7 cellular contexts compared by ENCODE assay signal in the genomic region with DNA sequence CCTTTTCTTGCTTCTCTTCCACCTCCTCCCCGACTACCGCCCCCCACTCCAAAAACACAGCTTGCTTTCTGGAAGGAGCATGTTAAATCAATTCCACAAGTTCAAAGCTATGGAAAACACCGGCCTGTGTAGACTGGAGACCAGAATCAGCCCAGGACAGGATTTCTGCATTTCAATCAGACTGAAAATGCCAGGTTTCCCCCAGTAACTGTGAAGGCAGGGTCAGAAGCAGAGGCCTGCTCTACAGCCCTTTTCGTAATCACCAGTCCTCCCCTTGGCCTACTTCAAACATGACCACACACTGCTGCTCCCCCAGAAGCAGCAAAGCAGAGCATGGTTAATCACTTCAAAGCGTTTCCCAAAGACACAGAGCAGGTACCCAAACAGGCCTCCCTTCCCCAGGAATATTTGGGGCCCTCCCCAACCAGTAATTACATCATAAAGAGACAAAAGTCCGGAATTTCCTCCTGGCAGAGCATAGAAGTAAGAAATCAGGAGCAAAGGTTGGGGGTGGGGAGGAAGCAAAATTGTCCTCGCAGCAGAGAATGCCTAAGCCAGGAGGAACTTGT. TPM values are rescaled to one million over a fixed set of nuclear protein-coding genes. Genes with fewer than 3 reads are reported as not detected.
DNase-seq lines count a peak whose midpoint lies in the region; ATAC-seq and TF ChIP-seq lines count a peak whose summit lies in the region.

No MANE protein-coding gene starts in this region.

- TF ChIP-seq CTCF in sigmoid colon (IDR thresholded peaks at IDR 0.05): no peak

- no peak for TF ChIP-seq POLR2A in sigmoid colon (IDR thresholded peaks at IDR 0.05)

- peak; percentile 41 for ATAC-seq in left ventricle myocardium superior

- H3K4me3 Mint-ChIP-seq in activated T-helper 2 cell treated with anti-CD3 and anti-CD28 coated beads, Interferon-gamma antibody, Interleukin-2, Interleukin-4, amounts not matched to agents 10 μg/mL and 5 μg/mL and 100 μg/mL, durations not matched to agents 14 hours and 24 hours and 36 hours (ENCODE audit: low read depth): peak overlapping the region; percentile 40

- no peak for DNase-seq in activated T-helper 2 cell treated with anti-CD3 and anti-CD28 coated beads, Interferon-gamma antibody, Interleukin-2, Interleukin-4, amounts not matched to agents 10 μg/mL and 5 μg/mL and 100 μg/mL, durations not matched to agents 14 hours and 24 hours and 36 hours (ENCODE audit: low spot score)
- DNase-seq in left ventricle myocardium superior: no peak
- DNase-seq in sigmoid colon: peak; percentile 82
- no peak for DNase-seq in ecto neural progenitor cell (ENCODE audit: low spot score)
- no peak for DNase-seq in stimulated activated CD4-positive, alpha-beta T cell treated with anti-CD3 and anti-CD28 coated beads, Interleukin-2, amount 100 ng/mL, for 24 hours
- no peak for DNase-seq in COLO668 (lab: John Stamatoyannopoulos, UW; ENCODE audit: unreplicated experiment)

- H3K4me1 ChIP-seq in HUES48 (ENCODE audit: control insufficient read depth, insufficient read depth, low read length): peaks cover 74% of the 10 kb centered on the region
- peaks cover 0 to 92% (median 79%) of the 10 kb centered on the region in 4 donors for H3K4me1 ChIP-seq in sigmoid colon

- H3K9me3 Mint-ChIP-seq in activated T-helper 2 cell treated with anti-CD3 and anti-CD28 coated beads, Interferon-gamma antibody, Interleukin-2, Interleukin-4, amounts not matched to agents 10 μg/mL and 5 μg/mL and 100 μg/mL, durations not matched to agents 14 hours and 24 hours and 36 hours: no peaks in the 10 kb centered on the region

- intact Hi-C loops in activated T-helper 2 cell treated with anti-CD3 and anti-CD28 coated beads, Interferon-gamma antibody, Interleukin-2, Interleukin-4, amounts not matched to agents 10 μg/mL and 5 μg/mL and 100 μg/mL, durations not matched to agents 14 hours and 24 hours and 36 hours (cut with micrococcal nuclease): loop anchor here (5.0 kb wide), 1 partner anchor 64 kb away; no protein-coding TSS in a partner anchor
- intact Hi-C loops in left ventricle myocardium superior (cut with micrococcal nuclease) (loop anchor here (5.0 kb wide), 1 partner anchor 39 kb away; a partner anchor contains a TSS), sigmoid colon (cut with DNase I) (loop anchor here (2.0 to 5.0 kb wide), 2 partner anchors 17 to 46 kb away; no protein-coding TSS in a partner anchor)

- H3K36me3 ChIP-seq in HUES48 (ENCODE audit: control insufficient read depth, insufficient read depth, low read length) (no peaks in the 10 kb centered on the region), sigmoid colon (no peaks in the 10 kb centered on the region)

- peaks cover 48% of the 10 kb centered on the region for H3K4me1 Mint-ChIP-seq in activated T-helper 2 cell treated with anti-CD3 and anti-CD28 coated beads, Interferon-gamma antibody, Interleukin-2, Interleukin-4, amounts not matched to agents 10 μg/mL and 5 μg/mL and 100 μg/mL, durations not matched to agents 14 hours and 24 hours and 36 hours (ENCODE audit: low read depth)

- no peaks in the 10 kb centered on the region for H3K9me3 ChIP-seq in HUES48 (ENCODE audit: control insufficient read depth, insufficient read depth, low read length)
- no peaks in the 10 kb centered on the region for H3K9me3 ChIP-seq in sigmoid colon

- H3K27ac ChIP-seq in HUES48 (ENCODE audit: low read depth, low read length) (peak overlapping the region; percentile 100), sigmoid colon (peak overlapping the region; percentile 94 to 97 (median 96))

- no peaks in the 10 kb centered on the region for H3K27me3 Mint-ChIP-seq in activated T-helper 2 cell treated with anti-CD3 and anti-CD28 coated beads, Interferon-gamma antibody, Interleukin-2, Interleukin-4, amounts not matched to agents 10 μg/mL and 5 μg/mL and 100 μg/mL, durations not matched to agents 14 hours and 24 hours and 36 hours (ENCODE audit: low read depth)

- H3K27me3 ChIP-seq in HUES48 (ENCODE audit: control insufficient read depth, insufficient read depth, low read length) (no peaks in the 10 kb centered on the region), sigmoid colon (no peaks in the 10 kb centered on the region)

- no peak for TF ChIP-seq EP300 in sigmoid colon (IDR thresholded peaks at IDR 0.05)

- peak overlapping the region; percentile 86 for H3K9ac ChIP-seq in HUES48 (ENCODE audit: low read depth, low read length)

- H3K36me3 Mint-ChIP-seq in activated T-helper 2 cell treated with anti-CD3 and anti-CD28 coated beads, Interferon-gamma antibody, Interleukin-2, Interleukin-4, amounts not matched to agents 10 μg/mL and 5 μg/mL and 100 μg/mL, durations not matched to agents 14 hours and 24 hours and 36 hours (ENCODE audit: low read depth): peaks cover 17% of the 10 kb centered on the region

- peak overlapping the region; percentile 87 for H3K27ac Mint-ChIP-seq in activated T-helper 2 cell treated with anti-CD3 and anti-CD28 coated beads, Interferon-gamma antibody, Interleukin-2, Interleukin-4, amounts not matched to agents 10 μg/mL and 5 μg/mL and 100 μg/mL, durations not matched to agents 14 hours and 24 hours and 36 hours

- 29 to 52% methylated on average over 7 of the region's 7 CpGs for WGBS in sigmoid colon, 2 donors

- H3K4me3 ChIP-seq in HUES48 (ENCODE audit: low read depth, low read length) (peak overlapping the region; percentile 60), sigmoid colon (peak overlapping the region in 3 of 4 donors; percentile 21 to 30 (median 26))

RNA-seq across cellular contexts. Expression of a gene that starts 38.4 kb away (rescaled TPM):
- 45.7 and 46.7 TPM in 2 replicates for total RNA-seq in activated T-helper 2 cell treated with anti-CD3 and anti-CD28 coated beads, Interferon-gamma antibody, Interleukin-2, Interleukin-4, amounts not matched to agents 10 μg/mL and 5 μg/mL and 100 μg/mL, durations not matched to agents 14 hours and 24 hours and 36 hours
- total RNA-seq in left ventricle myocardium superior (40.1 TPM), sigmoid colon (10 to 100 TPM; 24.8 to 46.0 (median 29.3) TPM)
- polyA plus RNA-seq in sigmoid colon: 10 to 100 TPM in 2 of 3 donors, 1 to 10 TPM in 1; 7.8 to 23.2 (median 11.3) TPM
